In the genomic region with DNA sequence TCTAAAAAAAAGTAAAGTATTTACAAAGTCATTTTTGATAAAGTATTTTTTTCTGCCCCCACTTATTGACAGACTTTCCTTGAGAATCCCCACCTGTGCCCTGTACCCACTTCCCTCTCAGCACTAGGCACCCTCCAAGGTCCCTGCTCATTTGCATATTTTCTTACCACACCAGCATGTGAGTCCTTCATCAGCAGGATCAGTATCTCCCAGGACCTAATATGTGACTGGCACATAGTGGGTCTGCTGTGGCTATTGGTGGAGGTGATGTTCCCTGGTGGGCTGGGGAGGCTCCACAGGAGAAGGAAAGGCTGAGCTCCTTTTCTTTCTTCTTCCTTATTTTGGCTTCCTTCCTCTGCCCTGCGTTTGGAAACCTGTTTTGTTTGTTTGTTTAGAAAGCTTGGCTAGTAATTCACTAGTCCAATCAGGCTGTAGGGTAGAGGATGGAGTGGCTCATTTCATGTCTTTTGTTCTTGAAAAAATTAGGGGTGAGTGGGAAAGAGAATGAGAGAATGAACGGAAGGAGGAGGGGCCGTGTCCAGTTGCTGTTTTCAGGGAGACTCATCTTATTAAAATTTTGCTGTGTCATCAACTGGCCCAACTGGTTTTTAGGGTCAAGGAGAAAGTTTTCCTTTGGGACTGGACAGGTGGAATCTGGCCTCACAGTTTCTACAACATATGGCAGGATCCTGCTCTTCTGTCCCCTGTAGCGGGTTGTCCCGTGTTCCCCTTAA, we compare ENCODE assay signal across 16 cellular contexts. TPM values are rescaled to one million over a fixed set of nuclear protein-coding genes. Genes with fewer than 3 reads are reported as not detected.
DNase-seq lines count a peak whose midpoint lies in the region; ATAC-seq and TF ChIP-seq lines count a peak whose summit lies in the region.
"Had no signal": no experiment of that assay in that cellular context is flagged by ENCODE, and none has a peak within 500 bp of the region (broad histone marks: within the 10 kb centered on the region; RNA-seq: fewer than 3 reads in every experiment).

No MANE protein-coding gene starts in this region.

- DNase-seq in CD4-positive, alpha-beta T cell, result no peak
- DNase-seq in HL-60 (ENCODE audit: low read depth in 1 of 2, low spot score in 1 of 2) (no peak), myocyte (ENCODE audit: low read depth) (peak; percentile 88), NCI-H446 treated with DMSO at 0.1 percent for 48 hours (lab: John Stamatoyannopoulos, UW) (no peak), testis (no peak)
- no peak for DNase-seq in activated T-helper 2 cell treated with anti-CD3 and anti-CD28 coated beads, Interferon-gamma antibody, Interleukin-2, Interleukin-4, amounts not matched to agents 10 μg/mL and 5 μg/mL and 100 μg/mL, durations not matched to agents 14 hours and 24 hours and 36 hours (ENCODE audit: low spot score)
- no peak for DNase-seq in stimulated activated CD4-positive, alpha-beta T cell treated with anti-CD3 and anti-CD28 coated beads, Interleukin-4, amount 100 ng/mL, for 24 hours
- DNase-seq: activated CD4-positive, alpha-beta T cell treated with anti-CD3 and anti-CD28 coated beads, Interleukin-2, amount 50 U/mL, for 48 hours; activated naive CD4-positive, alpha-beta T cell treated with anti-CD3 and anti-CD28 coated beads, Interleukin-2, amount 10 ng/mL, durations not matched to agents 7 days and 5 days; cortex of kidney; left lung; NCI-H146; stimulated activated CD4-positive, alpha-beta T cell treated with anti-CD3 and anti-CD28 coated beads, Interleukin-2, amount 100 ng/mL, for 24 hours; stimulated activated naive CD8-positive, alpha-beta T cell treated with anti-CD3 and anti-CD28 coated beads, Interleukin-15, Interleukin-2, amounts not matched to agents 100 U/mL and 50 U/mL, for 24 hours had no signal

- CTCF ChIA-PET in CD4-positive, alpha-beta T cell (lab: Charles Lee), result interaction anchor here (0.7 kb wide), 1 partner anchor 101 kb away, joined by 3 read pairs; no protein-coding TSS in a partner anchor

- H3K27me3 Mint-ChIP-seq in CD4-positive, alpha-beta T cell, result no peaks in the 10 kb centered on the region
- peaks cover 13% of the 10 kb centered on the region for H3K27me3 Mint-ChIP-seq in activated T-helper 2 cell treated with anti-CD3 and anti-CD28 coated beads, Interferon-gamma antibody, Interleukin-2, Interleukin-4, amounts not matched to agents 10 μg/mL and 5 μg/mL and 100 μg/mL, durations not matched to agents 14 hours and 24 hours and 36 hours (ENCODE audit: low read depth)

- peaks cover 16% of the 10 kb centered on the region for H3K4me1 ChIP-seq in testis

- H3K27ac ChIP-seq in CD4-positive, alpha-beta T cell (ENCODE audit: low read depth, low read length), result no peak overlapping the region
- H3K27ac ChIP-seq in HL-60 (replicated peaks), result peak overlapping the region; percentile 79
- no peak overlapping the region for H3K27ac ChIP-seq in testis

- H3K4me1 Mint-ChIP-seq in CD4-positive, alpha-beta T cell (ENCODE audit: low read depth), result peaks cover 22% of the 10 kb centered on the region
- peaks cover 31% of the 10 kb centered on the region for H3K4me1 Mint-ChIP-seq in activated T-helper 2 cell treated with anti-CD3 and anti-CD28 coated beads, Interferon-gamma antibody, Interleukin-2, Interleukin-4, amounts not matched to agents 10 μg/mL and 5 μg/mL and 100 μg/mL, durations not matched to agents 14 hours and 24 hours and 36 hours (ENCODE audit: low read depth)

- H3K4me3 ChIP-seq in HL-60 (replicated peaks; ENCODE audit: insufficient read depth, low read length), result no peak overlapping the region
- H3K4me3 ChIP-seq in testis, result no peak overlapping the region
- H3K4me3 ChIP-seq: left lung had no signal

- WGBS in testis, 2 donors, result 52 to 56% methylated on average over 5 of the region's 5 CpGs

- H3K9me3 Mint-ChIP-seq in CD4-positive, alpha-beta T cell, result no peaks in the 10 kb centered on the region
- H3K9me3 Mint-ChIP-seq in activated T-helper 2 cell treated with anti-CD3 and anti-CD28 coated beads, Interferon-gamma antibody, Interleukin-2, Interleukin-4, amounts not matched to agents 10 μg/mL and 5 μg/mL and 100 μg/mL, durations not matched to agents 14 hours and 24 hours and 36 hours, result no peaks in the 10 kb centered on the region
- H3K9me3 Mint-ChIP-seq: activated naive CD4-positive, alpha-beta T cell treated with anti-CD3 and anti-CD28 coated beads, Interleukin-2, amount 10 ng/mL, durations not matched to agents 7 days and 5 days; T-helper 1 cell treated with Interleukin-12 subunit alpha and Interleukin-12 subunit beta and Interleukin-4 antibody, amounts not matched to agents 30 μg/mL and 1 μg/mL, for 36 hours had no signal

- no peak for TF ChIP-seq POLR2A in testis (IDR thresholded peaks at IDR 0.05)

- no peak for ATAC-seq in CD4-positive, alpha-beta T cell (ENCODE audit: poor library complexity)
- no peak for ATAC-seq in HG03354 (IDR thresholded peaks at IDR 0.05; ENCODE audit: poor library complexity, severe bottlenecking, unreplicated experiment)
- ATAC-seq: left lung; stimulated activated naive CD8-positive, alpha-beta T cell treated with anti-CD3 and anti-CD28 coated beads, Interleukin-15, Interleukin-2, amounts not matched to agents 100 U/mL and 50 U/mL, for 24 hours had no signal

- H3K36me3 Mint-ChIP-seq in CD4-positive, alpha-beta T cell (ENCODE audit: low read depth), result peaks cover 9% of the 10 kb centered on the region
- no peaks in the 10 kb centered on the region for H3K36me3 Mint-ChIP-seq in activated T-helper 2 cell treated with anti-CD3 and anti-CD28 coated beads, Interferon-gamma antibody, Interleukin-2, Interleukin-4, amounts not matched to agents 10 μg/mL and 5 μg/mL and 100 μg/mL, durations not matched to agents 14 hours and 24 hours and 36 hours (ENCODE audit: low read depth)
- H3K36me3 Mint-ChIP-seq: activated naive CD4-positive, alpha-beta T cell treated with anti-CD3 and anti-CD28 coated beads, Interleukin-2, amount 10 ng/mL, durations not matched to agents 7 days and 5 days had no signal

- POLR2A ChIA-PET in CD4-positive, alpha-beta T cell (lab: Charles Lee), result interaction anchor here (0.5 kb wide), 1 partner anchor 91 kb away, joined by 3 read pairs; no protein-coding TSS in a partner anchor

- intact Hi-C loops in CD4-positive, alpha-beta T cell (cut with DNase I, micrococcal nuclease), result loop anchor here (5.0 to 10.0 kb wide), 3 partner anchors 123 to 266 kb away; a partner anchor contains a TSS
- intact Hi-C loops in activated T-helper 2 cell treated with anti-CD3 and anti-CD28 coated beads, Interferon-gamma antibody, Interleukin-2, Interleukin-4, amounts not matched to agents 10 μg/mL and 5 μg/mL and 100 μg/mL, durations not matched to agents 14 hours and 24 hours and 36 hours (cut with micrococcal nuclease), result loop anchor here (5.0 kb wide), 1 partner anchor 36 kb away; no protein-coding TSS in a partner anchor
- intact Hi-C loops in testis (cut with DNase I; ENCODE audit: low total_unique reads), result loop anchor here (10.0 kb wide), 1 partner anchor 67 kb away; no protein-coding TSS in a partner anchor

- no peak overlapping the region for H3K27ac Mint-ChIP-seq in CD4-positive, alpha-beta T cell
- peak overlapping the region; percentile 46 for H3K27ac Mint-ChIP-seq in activated T-helper 2 cell treated with anti-CD3 and anti-CD28 coated beads, Interferon-gamma antibody, Interleukin-2, Interleukin-4, amounts not matched to agents 10 μg/mL and 5 μg/mL and 100 μg/mL, durations not matched to agents 14 hours and 24 hours and 36 hours

- H3K9me3 ChIP-seq in CD4-positive, alpha-beta T cell (ENCODE audit: control insufficient read depth, low read length), result no peaks in the 10 kb centered on the region
- no peaks in the 10 kb centered on the region for H3K9me3 ChIP-seq in testis
- H3K9me3 ChIP-seq: left lung had no signal

- peak overlapping the region; percentile 45 for H3K4me3 Mint-ChIP-seq in CD4-positive, alpha-beta T cell
- peak overlapping the region; percentile 10 for H3K4me3 Mint-ChIP-seq in activated T-helper 2 cell treated with anti-CD3 and anti-CD28 coated beads, Interferon-gamma antibody, Interleukin-2, Interleukin-4, amounts not matched to agents 10 μg/mL and 5 μg/mL and 100 μg/mL, durations not matched to agents 14 hours and 24 hours and 36 hours (ENCODE audit: low read depth)

- no peaks in the 10 kb centered on the region for H3K27me3 ChIP-seq in CD4-positive, alpha-beta T cell (ENCODE audit: control insufficient read depth, insufficient read depth, low read length)
- H3K27me3 ChIP-seq in HL-60 (ENCODE audit: insufficient read depth, poor library complexity, severe bottlenecking) (no peaks in the 10 kb centered on the region), testis (no peaks in the 10 kb centered on the region)
- H3K27me3 ChIP-seq: left lung had no signal

- no peak for TF ChIP-seq CTCF in CD4-positive, alpha-beta T cell (IDR thresholded peaks at IDR 0.05)
- TF ChIP-seq CTCF in HL-60 (IDR thresholded peaks at IDR 0.05; ENCODE audit: insufficient read depth, low read length) (no peak), testis (IDR thresholded peaks at IDR 0.05) (no peak)

- no peaks in the 10 kb centered on the region for H3K36me3 ChIP-seq in testis (ENCODE audit: low read depth, missing control alignments)
- H3K36me3 ChIP-seq: left lung had no signal

RNA-seq across cellular contexts. Expression of a gene that starts 2.8 kb away (rescaled TPM):
- total RNA-seq in CD4-positive, alpha-beta T cell, result 1 to 10 TPM; 6.8 to 8.1 TPM
- total RNA-seq in activated T-helper 2 cell treated with anti-CD3 and anti-CD28 coated beads, Interferon-gamma antibody, Interleukin-2, Interleukin-4, amounts not matched to agents 10 μg/mL and 5 μg/mL and 100 μg/mL, durations not matched to agents 14 hours and 24 hours and 36 hours, result 15.8 and 17.7 TPM in 2 replicates
- total RNA-seq in myocyte (15.4 and 18.6 TPM in 2 replicates), testis (10 to 100 TPM; 13.5 to 14.2 TPM)
- polyA plus RNA-seq in myocyte (2012), result 19.1 TPM
- polyA plus RNA-seq in testis (ENCODE audit: insufficient read depth, low read depth, low replicate concordance), result 11.0 TPM
